8 cellular contexts compared by ENCODE assay signal in genomic region chr14:99393059-99393655, GRCh38.
A peak's percentile ranks its signal among the peaks of the same experiment; 100 is the strongest.
DNase-seq lines count a peak whose midpoint lies in the region; ATAC-seq and TF ChIP-seq lines count a peak whose summit lies in the region.

No MANE protein-coding gene starts in this region.

- no peak overlapping the region for H3K4me2 ChIP-seq in trophoblast cell (ENCODE audit: low read length)

- H3K4me3 ChIP-seq in epithelial cell of proximal tubule (ENCODE audit: low read depth, low read length) (no peak overlapping the region), trophoblast cell (ENCODE audit: low read depth, low read length) (no peak overlapping the region)

- WGBS in trophoblast cell (ENCODE audit: extremely low coverage, insufficient coverage, insufficient read length), result no CpG with 5 or more reads among the region's 12 CpGs

- H4K91ac ChIP-seq in trophoblast cell (ENCODE audit: low read depth, low read length), result no peak overlapping the region

- no peak overlapping the region for H3K18ac ChIP-seq in trophoblast cell (ENCODE audit: low read length)

- no peak overlapping the region for H3K14ac ChIP-seq in trophoblast cell (ENCODE audit: low read length)

- peak; percentile 54 for ATAC-seq in GM18907 (IDR thresholded peaks at IDR 0.05; ENCODE audit: unreplicated experiment)

- peak; percentile 19 for DNase-seq in CD1c-positive myeloid dendritic cell (ENCODE audit: extremely low spot score)
- peak; percentile 66 for DNase-seq in HuH-7.5 (ENCODE audit: low spot score)
- peak; percentile 12 to 23 for DNase-seq in activated CD4-positive, alpha-beta T cell treated with anti-CD3 and anti-CD28 coated beads for 4 hours
- DNase-seq in epithelial cell of proximal tubule (ENCODE audit: low read depth), result no peak
- DNase-seq in trophoblast cell, result peak; percentile 41 to 70
- DNase-seq in KG1 (lab: John Stamatoyannopoulos, UW), result no peak
- no peak for DNase-seq in GF-D8 (lab: John Stamatoyannopoulos, UW)

- TF ChIP-seq CTCF in epithelial cell of proximal tubule (conservative IDR thresholded peaks at IDR 0.05; ENCODE audit: low read depth, low read length), result peak; percentile 88

- H3K4ac ChIP-seq in trophoblast cell (ENCODE audit: low read depth, low read length), result no peak overlapping the region

- H3K79me1 ChIP-seq in trophoblast cell (ENCODE audit: low read length), result no peaks in the 10 kb centered on the region

- no peak overlapping the region for H2BK120ac ChIP-seq in trophoblast cell (ENCODE audit: insufficient read depth, low read length, poor library complexity)

- no peak overlapping the region for H3K23ac ChIP-seq in trophoblast cell (ENCODE audit: low read length)

- no peak overlapping the region for H2AK5ac ChIP-seq in trophoblast cell (ENCODE audit: low read length)

- H3K79me2 ChIP-seq in trophoblast cell (ENCODE audit: control insufficient read depth, insufficient read depth, low read length, poor library complexity), result no peaks in the 10 kb centered on the region

- H4K8ac ChIP-seq in trophoblast cell (ENCODE audit: low read depth, low read length), result no peak overlapping the region

- no peak overlapping the region for H2BK12ac ChIP-seq in trophoblast cell (ENCODE audit: low read length)

- H2AFZ ChIP-seq in trophoblast cell (ENCODE audit: insufficient read depth, low read length, poor library complexity), result no peak overlapping the region

- H3K27me3 ChIP-seq in trophoblast cell (ENCODE audit: insufficient read depth, low read length), result no peaks in the 10 kb centered on the region

- peaks cover 2 to 3% of the 10 kb centered on the region in 2 experiments for H3K4me1 ChIP-seq in trophoblast cell (ENCODE audit: control insufficient read depth in 1 of 2, insufficient read depth in 2 of 2, low read length in 2 of 2)

- H3K9me3 ChIP-seq in trophoblast cell (ENCODE audit: insufficient read depth, low read depth, low read length), result no peaks in the 10 kb centered on the region

- peaks cover 20 to 22% of the 10 kb centered on the region in 2 experiments for H3K36me3 ChIP-seq in trophoblast cell (ENCODE audit: control insufficient read depth in 1 of 2, insufficient read depth in 2 of 2, low read length in 2 of 2)

- no peak overlapping the region for H3K27ac ChIP-seq in trophoblast cell (ENCODE audit: low read depth, low read length)

- H2BK5ac ChIP-seq in trophoblast cell (ENCODE audit: low read depth, low read length, poor library complexity), result no peak overlapping the region

- no peak overlapping the region for H4K12ac ChIP-seq in trophoblast cell (ENCODE audit: low read depth, low read length)

- no peak overlapping the region for H3K9ac ChIP-seq in trophoblast cell (ENCODE audit: low read length)

Comparison
In these comparisons a context has a peak if more than half of its experiments do, and no peak if none do; other contexts are left out.
1. DNase-seq: peak in CD1c-positive myeloid dendritic cell (single experiment), HuH-7.5 (single experiment), activated CD4-positive, alpha-beta T cell treated with anti-CD3 and anti-CD28 coated beads for 4 hours (2 of 2) and trophoblast cell (2 of 2); none in epithelial cell of proximal tubule (single experiment), KG1 (single experiment) and GF-D8 (single experiment).